1 cellular context compared by ENCODE assay signal in the genomic region with DNA sequence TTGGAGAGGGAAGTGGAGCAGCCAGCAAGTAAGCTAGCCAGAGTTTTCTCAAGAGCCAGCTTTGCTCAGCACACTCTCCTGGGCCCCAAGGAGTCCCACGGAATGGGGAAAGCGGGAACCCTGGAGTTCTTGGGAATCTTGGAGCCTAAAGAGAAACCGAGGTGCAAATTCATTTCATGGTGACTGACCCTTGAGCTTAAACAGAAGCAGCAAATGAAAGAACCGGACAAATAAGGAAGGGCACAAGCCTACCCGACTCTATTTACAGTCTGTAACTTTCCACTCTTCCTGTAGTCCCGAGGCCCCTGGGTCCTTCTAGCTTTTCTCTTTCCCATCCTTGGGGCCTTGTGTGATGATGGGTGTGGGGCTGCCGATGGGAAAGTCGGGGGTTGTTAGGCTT.
TF ChIP-seq lines count a peak whose summit lies in the region.

No MANE protein-coding gene starts in this region.

TF ChIP-seq in WTC11, 78 proteins besides CTCF, POLR2A, EP300 and RAD21 (continued from another document):
- TF ChIP-seq, protein P1, sequence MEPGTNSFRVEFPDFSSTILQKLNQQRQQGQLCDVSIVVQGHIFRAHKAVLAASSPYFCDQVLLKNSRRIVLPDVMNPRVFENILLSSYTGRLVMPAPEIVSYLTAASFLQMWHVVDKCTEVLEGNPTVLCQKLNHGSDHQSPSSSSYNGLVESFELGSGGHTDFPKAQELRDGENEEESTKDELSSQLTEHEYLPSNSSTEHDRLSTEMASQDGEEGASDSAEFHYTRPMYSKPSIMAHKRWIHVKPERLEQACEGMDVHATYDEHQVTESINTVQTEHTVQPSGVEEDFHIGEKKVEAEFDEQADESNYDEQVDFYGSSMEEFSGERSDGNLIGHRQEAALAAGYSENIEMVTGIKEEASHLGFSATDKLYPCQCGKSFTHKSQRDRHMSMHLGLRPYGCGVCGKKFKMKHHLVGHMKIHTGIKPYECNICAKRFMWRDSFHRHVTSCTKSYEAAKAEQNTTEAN (CRISPR knock-in tag; IDR thresholded peaks at IDR 0.05): no peak
- TF ChIP-seq, protein P2, sequence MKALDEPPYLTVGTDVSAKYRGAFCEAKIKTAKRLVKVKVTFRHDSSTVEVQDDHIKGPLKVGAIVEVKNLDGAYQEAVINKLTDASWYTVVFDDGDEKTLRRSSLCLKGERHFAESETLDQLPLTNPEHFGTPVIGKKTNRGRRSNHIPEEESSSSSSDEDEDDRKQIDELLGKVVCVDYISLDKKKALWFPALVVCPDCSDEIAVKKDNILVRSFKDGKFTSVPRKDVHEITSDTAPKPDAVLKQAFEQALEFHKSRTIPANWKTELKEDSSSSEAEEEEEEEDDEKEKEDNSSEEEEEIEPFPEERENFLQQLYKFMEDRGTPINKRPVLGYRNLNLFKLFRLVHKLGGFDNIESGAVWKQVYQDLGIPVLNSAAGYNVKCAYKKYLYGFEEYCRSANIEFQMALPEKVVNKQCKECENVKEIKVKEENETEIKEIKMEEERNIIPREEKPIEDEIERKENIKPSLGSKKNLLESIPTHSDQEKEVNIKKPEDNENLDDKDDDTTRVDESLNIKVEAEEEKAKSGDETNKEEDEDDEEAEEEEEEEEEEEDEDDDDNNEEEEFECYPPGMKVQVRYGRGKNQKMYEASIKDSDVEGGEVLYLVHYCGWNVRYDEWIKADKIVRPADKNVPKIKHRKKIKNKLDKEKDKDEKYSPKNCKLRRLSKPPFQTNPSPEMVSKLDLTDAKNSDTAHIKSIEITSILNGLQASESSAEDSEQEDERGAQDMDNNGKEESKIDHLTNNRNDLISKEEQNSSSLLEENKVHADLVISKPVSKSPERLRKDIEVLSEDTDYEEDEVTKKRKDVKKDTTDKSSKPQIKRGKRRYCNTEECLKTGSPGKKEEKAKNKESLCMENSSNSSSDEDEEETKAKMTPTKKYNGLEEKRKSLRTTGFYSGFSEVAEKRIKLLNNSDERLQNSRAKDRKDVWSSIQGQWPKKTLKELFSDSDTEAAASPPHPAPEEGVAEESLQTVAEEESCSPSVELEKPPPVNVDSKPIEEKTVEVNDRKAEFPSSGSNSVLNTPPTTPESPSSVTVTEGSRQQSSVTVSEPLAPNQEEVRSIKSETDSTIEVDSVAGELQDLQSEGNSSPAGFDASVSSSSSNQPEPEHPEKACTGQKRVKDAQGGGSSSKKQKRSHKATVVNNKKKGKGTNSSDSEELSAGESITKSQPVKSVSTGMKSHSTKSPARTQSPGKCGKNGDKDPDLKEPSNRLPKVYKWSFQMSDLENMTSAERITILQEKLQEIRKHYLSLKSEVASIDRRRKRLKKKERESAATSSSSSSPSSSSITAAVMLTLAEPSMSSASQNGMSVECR (CRISPR knock-in tag; IDR thresholded peaks at IDR 0.05; ENCODE audit: borderline replicate concordance): no peak
- TF ChIP-seq, protein P3, sequence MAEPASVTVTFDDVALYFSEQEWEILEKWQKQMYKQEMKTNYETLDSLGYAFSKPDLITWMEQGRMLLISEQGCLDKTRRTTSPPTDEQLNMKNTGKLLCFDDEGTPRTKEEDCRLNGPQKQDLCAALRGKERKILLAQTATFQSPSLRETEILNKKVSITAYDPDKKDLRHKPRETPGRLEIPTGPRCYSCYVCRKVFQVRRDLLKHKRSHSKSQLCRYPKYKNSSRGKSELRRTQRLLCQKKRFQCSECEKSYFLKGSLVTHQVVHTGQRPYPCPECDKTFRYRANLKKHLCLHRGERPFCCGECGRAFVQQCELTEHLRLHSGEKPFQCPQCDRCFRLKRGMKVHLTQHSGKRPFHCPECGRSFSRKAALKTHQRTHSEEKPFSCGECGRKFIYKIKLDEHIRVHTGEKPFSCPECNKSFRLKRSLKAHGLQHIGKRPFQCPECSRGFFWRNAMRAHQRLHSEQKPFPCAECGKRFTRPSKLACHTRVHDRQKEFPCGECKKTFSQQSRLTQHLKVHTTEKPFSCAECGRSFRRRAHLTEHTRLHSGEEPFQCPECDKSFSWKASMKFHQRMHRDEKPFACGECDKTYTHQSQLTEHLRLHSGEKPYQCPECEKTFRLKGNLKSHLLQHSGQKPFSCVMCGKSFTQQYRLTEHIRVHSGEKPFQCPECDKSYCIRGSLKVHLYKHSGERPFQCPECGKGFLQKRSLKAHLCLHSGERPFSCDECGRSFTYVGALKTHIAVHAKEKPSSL (CRISPR knock-in tag; conservative IDR thresholded peaks at IDR 0.05): no peak
- TF ChIP-seq ZNF263 (CRISPR knock-in tag; IDR thresholded peaks at IDR 0.05; ENCODE audit: low read depth) (no peak), ZNF416 (CRISPR knock-in tag; IDR thresholded peaks at IDR 0.05) (no peak), PRRX2 (CRISPR knock-in tag; IDR thresholded peaks at IDR 0.05) (no peak), ZNF138 (CRISPR knock-in tag; conservative IDR thresholded peaks at IDR 0.05) (no peak)
- TF ChIP-seq, protein P4, sequence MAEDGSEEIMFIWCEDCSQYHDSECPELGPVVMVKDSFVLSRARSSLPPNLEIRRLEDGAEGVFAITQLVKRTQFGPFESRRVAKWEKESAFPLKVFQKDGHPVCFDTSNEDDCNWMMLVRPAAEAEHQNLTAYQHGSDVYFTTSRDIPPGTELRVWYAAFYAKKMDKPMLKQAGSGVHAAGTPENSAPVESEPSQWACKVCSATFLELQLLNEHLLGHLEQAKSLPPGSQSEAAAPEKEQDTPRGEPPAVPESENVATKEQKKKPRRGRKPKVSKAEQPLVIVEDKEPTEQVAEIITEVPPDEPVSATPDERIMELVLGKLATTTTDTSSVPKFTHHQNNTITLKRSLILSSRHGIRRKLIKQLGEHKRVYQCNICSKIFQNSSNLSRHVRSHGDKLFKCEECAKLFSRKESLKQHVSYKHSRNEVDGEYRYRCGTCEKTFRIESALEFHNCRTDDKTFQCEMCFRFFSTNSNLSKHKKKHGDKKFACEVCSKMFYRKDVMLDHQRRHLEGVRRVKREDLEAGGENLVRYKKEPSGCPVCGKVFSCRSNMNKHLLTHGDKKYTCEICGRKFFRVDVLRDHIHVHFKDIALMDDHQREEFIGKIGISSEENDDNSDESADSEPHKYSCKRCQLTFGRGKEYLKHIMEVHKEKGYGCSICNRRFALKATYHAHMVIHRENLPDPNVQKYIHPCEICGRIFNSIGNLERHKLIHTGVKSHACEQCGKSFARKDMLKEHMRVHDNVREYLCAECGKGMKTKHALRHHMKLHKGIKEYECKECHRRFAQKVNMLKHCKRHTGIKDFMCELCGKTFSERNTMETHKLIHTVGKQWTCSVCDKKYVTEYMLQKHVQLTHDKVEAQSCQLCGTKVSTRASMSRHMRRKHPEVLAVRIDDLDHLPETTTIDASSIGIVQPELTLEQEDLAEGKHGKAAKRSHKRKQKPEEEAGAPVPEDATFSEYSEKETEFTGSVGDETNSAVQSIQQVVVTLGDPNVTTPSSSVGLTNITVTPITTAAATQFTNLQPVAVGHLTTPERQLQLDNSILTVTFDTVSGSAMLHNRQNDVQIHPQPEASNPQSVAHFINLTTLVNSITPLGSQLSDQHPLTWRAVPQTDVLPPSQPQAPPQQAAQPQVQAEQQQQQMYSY (CRISPR knock-in tag; IDR thresholded peaks at IDR 0.05): no peak
